In the genomic region with DNA sequence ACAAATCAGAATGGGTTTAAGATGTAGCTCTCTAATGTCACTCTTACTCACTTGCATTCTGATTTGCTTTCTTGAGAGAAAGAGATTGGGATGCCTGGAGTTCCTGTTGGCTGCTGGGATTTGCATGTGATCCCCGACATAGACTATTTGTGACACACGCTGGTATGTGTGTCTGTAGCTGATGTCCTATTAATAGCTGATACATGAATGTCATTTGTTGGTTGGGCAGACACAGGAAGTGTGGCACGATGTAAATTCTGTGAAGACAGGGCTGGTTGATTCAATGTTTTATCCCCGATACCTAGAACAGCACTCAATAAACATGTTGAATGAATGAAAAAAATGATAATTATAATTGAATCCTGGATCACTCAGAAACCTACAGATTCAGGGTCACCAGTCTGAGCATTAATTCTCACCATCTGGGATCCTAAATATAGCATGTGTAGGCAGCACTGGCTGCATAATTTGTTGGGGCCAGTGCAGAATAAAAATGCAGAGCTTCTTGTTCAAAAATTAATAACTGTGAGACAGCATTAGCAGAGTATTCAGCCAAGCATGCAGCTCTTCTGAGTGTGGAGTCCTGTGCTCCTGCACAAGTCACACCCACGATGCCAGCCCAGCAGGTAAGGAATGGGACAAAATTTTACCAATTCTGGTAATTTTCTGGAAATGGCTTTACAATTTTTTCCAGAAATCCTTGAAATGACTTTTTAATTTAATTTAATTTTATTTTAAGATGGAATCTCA, we compare ENCODE assay signal across 9 cellular contexts. TPM values are rescaled to one million over a fixed set of nuclear protein-coding genes. Genes with fewer than 3 reads are reported as not detected.
DNase-seq lines count a peak whose midpoint lies in the region; ATAC-seq and TF ChIP-seq lines count a peak whose summit lies in the region.
"Had no signal": no experiment of that assay in that cellular context is flagged by ENCODE, and none has a peak within 500 bp of the region (broad histone marks: within the 10 kb centered on the region; RNA-seq: fewer than 3 reads in every experiment).

No MANE protein-coding gene starts in this region.

- intact Hi-C loops in activated CD8-positive, alpha-beta T cell treated with anti-CD3 and anti-CD28 coated beads for 36 hours (cut with micrococcal nuclease): no loop called here
- intact Hi-C loops in activated CD4-positive, alpha-beta T cell treated with anti-CD3 and anti-CD28 coated beads for 36 hours (cut with DNase I, micrococcal nuclease): no loop called here

- H3K4me3 ChIP-seq in gastroesophageal sphincter: no peak overlapping the region

- H3K4me3 Mint-ChIP-seq in activated naive CD8-positive, alpha-beta T cell treated with anti-CD3 and anti-CD28 coated beads, Interleukin-2, amount 10 ng/mL, durations not matched to agents 7 days and 5 days: peak overlapping the region; percentile 1
- no peak overlapping the region for H3K4me3 Mint-ChIP-seq in activated naive CD8-positive, alpha-beta T cell treated with anti-CD3 and anti-CD28 coated beads, Interleukin-2, amount 50 U/mL, for 24 hours
- H3K4me3 Mint-ChIP-seq in activated CD8-positive, alpha-beta T cell treated with anti-CD3 and anti-CD28 coated beads for 36 hours: no peak overlapping the region
- no peak overlapping the region for H3K4me3 Mint-ChIP-seq in stimulated activated memory B cell treated with anti-CD40 and anti-IgM and Interleukin-4, amounts not matched to agents 10 μg/mL and 1 μg/mL and 100 μg/mL, for 72 hours
- no peak overlapping the region for H3K4me3 Mint-ChIP-seq in activated CD4-positive, alpha-beta T cell treated with anti-CD3 and anti-CD28 coated beads for 36 hours
- no peak overlapping the region for H3K4me3 Mint-ChIP-seq in nephron progenitor cell

- no peaks in the 10 kb centered on the region for H3K4me1 ChIP-seq in gastroesophageal sphincter

- no peaks in the 10 kb centered on the region for H3K27me3 ChIP-seq in gastroesophageal sphincter

- H3K9me3 Mint-ChIP-seq in activated naive CD8-positive, alpha-beta T cell treated with anti-CD3 and anti-CD28 coated beads, Interleukin-2, amount 10 ng/mL, durations not matched to agents 7 days and 5 days: peaks cover 1% of the 10 kb centered on the region
- H3K9me3 Mint-ChIP-seq in activated naive CD8-positive, alpha-beta T cell treated with anti-CD3 and anti-CD28 coated beads, Interleukin-2, amount 50 U/mL, for 24 hours: peaks cover 5% of the 10 kb centered on the region
- no peaks in the 10 kb centered on the region for H3K9me3 Mint-ChIP-seq in activated CD8-positive, alpha-beta T cell treated with anti-CD3 and anti-CD28 coated beads for 36 hours
- peaks cover 6% of the 10 kb centered on the region for H3K9me3 Mint-ChIP-seq in stimulated activated memory B cell treated with anti-CD40 and anti-IgM and Interleukin-4, amounts not matched to agents 10 μg/mL and 1 μg/mL and 100 μg/mL, for 72 hours
- no peaks in the 10 kb centered on the region for H3K9me3 Mint-ChIP-seq in activated CD4-positive, alpha-beta T cell treated with anti-CD3 and anti-CD28 coated beads for 36 hours (ENCODE audit: low read depth)
- H3K9me3 Mint-ChIP-seq in nephron progenitor cell: no peaks in the 10 kb centered on the region

- 50 to 55% methylated on average over 5 of the region's 5 CpGs for WGBS in gastroesophageal sphincter (ENCODE audit: low coverage in 1 of 2), 2 donors

- no peak for TF ChIP-seq EP300 in gastroesophageal sphincter (IDR thresholded peaks at IDR 0.05)

- H3K27ac Mint-ChIP-seq in activated naive CD8-positive, alpha-beta T cell treated with anti-CD3 and anti-CD28 coated beads, Interleukin-2, amount 10 ng/mL, durations not matched to agents 7 days and 5 days: peak overlapping the region; percentile 35
- H3K27ac Mint-ChIP-seq in activated naive CD8-positive, alpha-beta T cell treated with anti-CD3 and anti-CD28 coated beads, Interleukin-2, amount 50 U/mL, for 24 hours: no peak overlapping the region
- no peak overlapping the region for H3K27ac Mint-ChIP-seq in activated CD8-positive, alpha-beta T cell treated with anti-CD3 and anti-CD28 coated beads for 36 hours
- H3K27ac Mint-ChIP-seq in stimulated activated memory B cell treated with anti-CD40 and anti-IgM and Interleukin-4, amounts not matched to agents 10 μg/mL and 1 μg/mL and 100 μg/mL, for 72 hours: no peak overlapping the region
- no peak overlapping the region for H3K27ac Mint-ChIP-seq in activated CD4-positive, alpha-beta T cell treated with anti-CD3 and anti-CD28 coated beads for 36 hours
- H3K27ac Mint-ChIP-seq in nephron progenitor cell: no peak overlapping the region

- peaks cover 17% of the 10 kb centered on the region for H3K36me3 Mint-ChIP-seq in activated naive CD8-positive, alpha-beta T cell treated with anti-CD3 and anti-CD28 coated beads, Interleukin-2, amount 10 ng/mL, durations not matched to agents 7 days and 5 days
- no peaks in the 10 kb centered on the region for H3K36me3 Mint-ChIP-seq in activated naive CD8-positive, alpha-beta T cell treated with anti-CD3 and anti-CD28 coated beads, Interleukin-2, amount 50 U/mL, for 24 hours (ENCODE audit: low read depth)
- H3K36me3 Mint-ChIP-seq in activated CD8-positive, alpha-beta T cell treated with anti-CD3 and anti-CD28 coated beads for 36 hours (ENCODE audit: low read depth): no peaks in the 10 kb centered on the region
- H3K36me3 Mint-ChIP-seq in stimulated activated memory B cell treated with anti-CD40 and anti-IgM and Interleukin-4, amounts not matched to agents 10 μg/mL and 1 μg/mL and 100 μg/mL, for 72 hours: no peaks in the 10 kb centered on the region
- H3K36me3 Mint-ChIP-seq in activated CD4-positive, alpha-beta T cell treated with anti-CD3 and anti-CD28 coated beads for 36 hours (ENCODE audit: low read depth): no peaks in the 10 kb centered on the region
- H3K36me3 Mint-ChIP-seq in nephron progenitor cell (ENCODE audit: low read depth): no peaks in the 10 kb centered on the region

- TF ChIP-seq CTCF in activated CD8-positive, alpha-beta T cell treated with anti-CD3 and anti-CD28 coated beads for 36 hours (IDR thresholded peaks at IDR 0.05): no peak
- TF ChIP-seq CTCF in gastroesophageal sphincter (IDR thresholded peaks at IDR 0.05) (no peak), nephron progenitor cell (IDR thresholded peaks at IDR 0.05) (no peak)

- no peaks in the 10 kb centered on the region for H3K9me3 ChIP-seq in gastroesophageal sphincter

- TF ChIP-seq POLR2A in gastroesophageal sphincter (IDR thresholded peaks at IDR 0.05): no peak

- DNase-seq in activated naive CD8-positive, alpha-beta T cell treated with anti-CD3 and anti-CD28 coated beads, Interleukin-2, amount 10 ng/mL, durations not matched to agents 7 days and 5 days: no peak
- no peak for DNase-seq in activated naive CD8-positive, alpha-beta T cell treated with anti-CD3 and anti-CD28 coated beads, Interleukin-2, amount 50 U/mL, for 24 hours
- no peak for DNase-seq in activated CD8-positive, alpha-beta T cell treated with anti-CD3 and anti-CD28 coated beads for 36 hours
- no peak for DNase-seq in activated CD4-positive, alpha-beta T cell treated with anti-CD3 and anti-CD28 coated beads for 36 hours
- DNase-seq in nephron progenitor cell: no peak
- DNase-seq: ACHN had no signal

- peak; percentile 62 for ATAC-seq in activated naive CD8-positive, alpha-beta T cell treated with anti-CD3 and anti-CD28 coated beads, Interleukin-2, amount 10 ng/mL, durations not matched to agents 7 days and 5 days (ENCODE audit: low read depth)
- no peak for ATAC-seq in activated naive CD8-positive, alpha-beta T cell treated with anti-CD3 and anti-CD28 coated beads, Interleukin-2, amount 50 U/mL, for 24 hours
- peak; percentile 78 for ATAC-seq in HG02884 (IDR thresholded peaks at IDR 0.05; ENCODE audit: unreplicated experiment)
- peak; percentile 34 for ATAC-seq in activated CD8-positive, alpha-beta T cell treated with anti-CD3 and anti-CD28 coated beads for 36 hours
- peak; percentile 75 for ATAC-seq in stimulated activated memory B cell treated with anti-CD40 and anti-IgM and Interleukin-4, amounts not matched to agents 10 μg/mL and 1 μg/mL and 100 μg/mL, for 72 hours
- ATAC-seq in activated CD4-positive, alpha-beta T cell treated with anti-CD3 and anti-CD28 coated beads for 36 hours: no peak
- no peak for ATAC-seq in gastroesophageal sphincter

- peaks cover 32% of the 10 kb centered on the region for H3K4me1 Mint-ChIP-seq in activated naive CD8-positive, alpha-beta T cell treated with anti-CD3 and anti-CD28 coated beads, Interleukin-2, amount 10 ng/mL, durations not matched to agents 7 days and 5 days
- H3K4me1 Mint-ChIP-seq in activated naive CD8-positive, alpha-beta T cell treated with anti-CD3 and anti-CD28 coated beads, Interleukin-2, amount 50 U/mL, for 24 hours: peaks cover 9% of the 10 kb centered on the region
- peaks cover 3% of the 10 kb centered on the region for H3K4me1 Mint-ChIP-seq in activated CD8-positive, alpha-beta T cell treated with anti-CD3 and anti-CD28 coated beads for 36 hours (ENCODE audit: low read depth)
- peaks cover 6% of the 10 kb centered on the region for H3K4me1 Mint-ChIP-seq in stimulated activated memory B cell treated with anti-CD40 and anti-IgM and Interleukin-4, amounts not matched to agents 10 μg/mL and 1 μg/mL and 100 μg/mL, for 72 hours
- peaks cover 8% of the 10 kb centered on the region for H3K4me1 Mint-ChIP-seq in activated CD4-positive, alpha-beta T cell treated with anti-CD3 and anti-CD28 coated beads for 36 hours
- peaks cover 4% of the 10 kb centered on the region for H3K4me1 Mint-ChIP-seq in nephron progenitor cell

- H3K36me3 ChIP-seq in gastroesophageal sphincter: no peaks in the 10 kb centered on the region

- H3K27ac ChIP-seq in gastroesophageal sphincter: no peak overlapping the region

- POLR2A ChIA-PET in activated naive CD8-positive, alpha-beta T cell treated with anti-CD3 and anti-CD28 coated beads, Interleukin-2, amount 10 ng/mL, durations not matched to agents 7 days and 5 days (lab: Charles Lee): interaction anchor here (1.0 to 1.3 kb wide), 3 partner anchors 9 to 564 kb away, joined by 3 to 4 read pairs (median 3); partner anchors contain the start of gene CRADD
- POLR2A ChIA-PET in activated CD8-positive, alpha-beta T cell treated with anti-CD3 and anti-CD28 coated beads for 36 hours (lab: Charles Lee): interaction anchor here (0.6 kb wide), 1 partner anchor 47 kb away, joined by 3 read pairs; no protein-coding TSS in a partner anchor
- POLR2A ChIA-PET in activated CD4-positive, alpha-beta T cell treated with anti-CD3 and anti-CD28 coated beads for 36 hours (lab: Charles Lee): no interaction called here

- CTCF ChIA-PET in activated CD8-positive, alpha-beta T cell treated with anti-CD3 and anti-CD28 coated beads for 36 hours (lab: Charles Lee): interaction anchor here (1.5 to 2.4 kb wide), 4 partner anchors 33 to 565 kb away, joined by 4 to 10 read pairs (median 7); no protein-coding TSS in a partner anchor
- CTCF ChIA-PET in activated CD4-positive, alpha-beta T cell treated with anti-CD3 and anti-CD28 coated beads for 36 hours (lab: Charles Lee): interaction anchor here (0.6 to 2.2 kb wide), 5 partner anchors 10 to 565 kb away, joined by 3 to 5 read pairs (median 4); no protein-coding TSS in a partner anchor

- H3K27me3 Mint-ChIP-seq in activated naive CD8-positive, alpha-beta T cell treated with anti-CD3 and anti-CD28 coated beads, Interleukin-2, amount 10 ng/mL, durations not matched to agents 7 days and 5 days: peaks cover 3% of the 10 kb centered on the region
- H3K27me3 Mint-ChIP-seq in activated naive CD8-positive, alpha-beta T cell treated with anti-CD3 and anti-CD28 coated beads, Interleukin-2, amount 50 U/mL, for 24 hours: no peaks in the 10 kb centered on the region
- no peaks in the 10 kb centered on the region for H3K27me3 Mint-ChIP-seq in activated CD8-positive, alpha-beta T cell treated with anti-CD3 and anti-CD28 coated beads for 36 hours
- H3K27me3 Mint-ChIP-seq in stimulated activated memory B cell treated with anti-CD40 and anti-IgM and Interleukin-4, amounts not matched to agents 10 μg/mL and 1 μg/mL and 100 μg/mL, for 72 hours: no peaks in the 10 kb centered on the region
- H3K27me3 Mint-ChIP-seq in activated CD4-positive, alpha-beta T cell treated with anti-CD3 and anti-CD28 coated beads for 36 hours: no peaks in the 10 kb centered on the region
- peaks cover 10% of the 10 kb centered on the region for H3K27me3 Mint-ChIP-seq in nephron progenitor cell (ENCODE audit: low read depth, poor library complexity)

RNA-seq across cellular contexts. Expression of gene SOCS2, which starts 35.5 kb away (rescaled TPM):
- total RNA-seq in activated naive CD8-positive, alpha-beta T cell treated with anti-CD3 and anti-CD28 coated beads, Interleukin-2, amount 10 ng/mL, durations not matched to agents 7 days and 5 days: 10 to 100 TPM; 40.7 to 43.3 TPM
- 10 to 100 TPM; 40.5 to 40.8 TPM for total RNA-seq in activated CD8-positive, alpha-beta T cell treated with anti-CD3 and anti-CD28 coated beads for 36 hours
- total RNA-seq in activated CD4-positive, alpha-beta T cell treated with anti-CD3 and anti-CD28 coated beads for 36 hours: 10 to 100 TPM in 1 of 2 experiments, 1 to 10 TPM in 1; 8.9 to 11.5 TPM
- 10 to 100 TPM; 17.6 to 49.4 (median 31.4) TPM for total RNA-seq in gastroesophageal sphincter

Comparison
In these comparisons a context has a peak if more than half of its experiments do, and no peak if none do; other contexts are left out.
1. ATAC-seq: peak in activated naive CD8-positive, alpha-beta T cell treated with anti-CD3 and anti-CD28 coated beads, Interleukin-2, amount 10 ng/mL, durations not matched to agents 7 days and 5 days (single experiment), HG02884 (single experiment), activated CD8-positive, alpha-beta T cell treated with anti-CD3 and anti-CD28 coated beads for 36 hours (single experiment) and stimulated activated memory B cell treated with anti-CD40 and anti-IgM and Interleukin-4, amounts not matched to agents 10 μg/mL and 1 μg/mL and 100 μg/mL, for 72 hours (single experiment); none in activated naive CD8-positive, alpha-beta T cell treated with anti-CD3 and anti-CD28 coated beads, Interleukin-2, amount 50 U/mL, for 24 hours (single experiment), activated CD4-positive, alpha-beta T cell treated with anti-CD3 and anti-CD28 coated beads for 36 hours (single experiment) and gastroesophageal sphincter (single experiment).